ENCODE assay signal across 40 cellular contexts in the genomic region with DNA sequence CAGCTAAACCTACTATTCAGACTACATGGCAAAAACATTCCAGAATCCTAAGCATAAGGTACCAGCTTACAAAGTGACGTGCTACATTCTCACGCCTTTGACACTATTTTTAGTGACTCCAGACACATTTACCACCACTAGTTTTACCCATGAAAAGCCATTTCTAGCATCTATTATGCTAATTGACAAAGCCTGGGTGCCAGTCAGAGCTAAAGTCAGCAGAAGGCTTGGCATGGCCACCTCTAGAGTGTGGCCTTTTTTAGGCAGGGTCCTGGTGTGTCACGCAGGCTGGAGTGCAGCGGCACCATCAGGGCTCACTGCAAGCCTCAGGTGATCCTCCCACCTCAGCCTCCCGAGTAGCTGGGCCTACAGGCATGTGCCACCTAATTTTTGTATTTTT.
"Had no signal": no experiment of that assay in that cellular context is flagged by ENCODE, and none has a peak within 500 bp of the region (broad histone marks: within the 10 kb centered on the region; RNA-seq: fewer than 3 reads in every experiment).

No MANE protein-coding gene starts in this region.

- H3K27ac Mint-ChIP-seq: activated naive CD4-positive, alpha-beta T cell treated with anti-CD3 and anti-CD28 coated beads for 36 hours; activated naive CD4-positive, alpha-beta T cell treated with anti-CD3 and anti-CD28 coated beads, Interleukin-2, amount 10 ng/mL, durations not matched to agents 7 days and 5 days; activated naive CD4-positive, alpha-beta T cell treated with anti-CD3 and anti-CD28 coated beads, Interleukin-2, amount 50 U/mL, for 24 hours; activated naive CD8-positive, alpha-beta T cell; activated naive CD8-positive, alpha-beta T cell treated with anti-CD3 and anti-CD28 coated beads for 36 hours; activated naive CD8-positive, alpha-beta T cell treated with anti-CD3 and anti-CD28 coated beads, Interleukin-2, amount 10 ng/mL, durations not matched to agents 7 days and 5 days; activated naive CD8-positive, alpha-beta T cell treated with anti-CD3 and anti-CD28 coated beads, Interleukin-2, amount 50 U/mL, for 24 hours; activated T-cell treated with anti-CD3 and anti-CD28 coated beads, Interleukin-2, amount 50 U/mL, for 24 hours; activated T-cell treated with anti-CD3 and anti-CD28 coated beads, Interleukin-2, amount 50 U/mL, for 72 hours; activated T-helper 1 cell treated with anti-CD3 and anti-CD28 coated beads, Interleukin-12 subunit alpha, Interleukin-12 subunit beta, Interleukin-2, Interleukin-4 antibody, amounts not matched to agents 30 ng/mL and 10 ng/mL and 1 ng/mL, durations not matched to agents 14 hours and 24 hours and 36 hours; activated T-helper 17 cell treated with anti-CD3 and anti-CD28 coated beads, Interleukin-2, amount 50 U/mL, for 72 hours; activated T-helper 2 cell treated with anti-CD3 and anti-CD28 coated beads, Interferon-gamma antibody, Interleukin-2, Interleukin-4, amounts not matched to agents 10 μg/mL and 5 μg/mL and 100 μg/mL, durations not matched to agents 14 hours and 24 hours and 36 hours had no signal

- H3K36me3 Mint-ChIP-seq: activated naive CD4-positive, alpha-beta T cell treated with anti-CD3 and anti-CD28 coated beads, Interleukin-2, amount 10 ng/mL, durations not matched to agents 7 days and 5 days; activated naive CD8-positive, alpha-beta T cell treated with anti-CD3 and anti-CD28 coated beads, Interleukin-2, amount 10 ng/mL, durations not matched to agents 7 days and 5 days; brain had no signal

- H3K4me1 Mint-ChIP-seq: activated naive CD4-positive, alpha-beta T cell treated with anti-CD3 and anti-CD28 coated beads, Interleukin-2, amount 10 ng/mL, durations not matched to agents 7 days and 5 days; activated naive CD4-positive, alpha-beta T cell treated with anti-CD3 and anti-CD28 coated beads, Interleukin-2, amount 50 U/mL, for 24 hours; activated naive CD8-positive, alpha-beta T cell treated with anti-CD3 and anti-CD28 coated beads for 36 hours; activated naive CD8-positive, alpha-beta T cell treated with anti-CD3 and anti-CD28 coated beads, Interleukin-2, amount 10 ng/mL, durations not matched to agents 7 days and 5 days; activated naive CD8-positive, alpha-beta T cell treated with anti-CD3 and anti-CD28 coated beads, Interleukin-2, amount 50 U/mL, for 24 hours; activated T-helper 17 cell treated with anti-CD3 and anti-CD28 coated beads, Interleukin-2, amount 50 U/mL, for 72 hours; central memory CD8-positive, alpha-beta T cell had no signal

- H3K27me3 Mint-ChIP-seq: activated naive CD4-positive, alpha-beta T cell treated with anti-CD3 and anti-CD28 coated beads, Interleukin-2, amount 10 ng/mL, durations not matched to agents 7 days and 5 days; activated naive CD4-positive, alpha-beta T cell treated with anti-CD3 and anti-CD28 coated beads, Interleukin-2, amount 50 U/mL, for 24 hours; activated naive CD8-positive, alpha-beta T cell; activated naive CD8-positive, alpha-beta T cell treated with anti-CD3 and anti-CD28 coated beads for 36 hours; activated naive CD8-positive, alpha-beta T cell treated with anti-CD3 and anti-CD28 coated beads, Interleukin-2, amount 10 ng/mL, durations not matched to agents 7 days and 5 days; activated naive CD8-positive, alpha-beta T cell treated with anti-CD3 and anti-CD28 coated beads, Interleukin-2, amount 50 U/mL, for 24 hours; activated T-cell treated with anti-CD3 and anti-CD28 coated beads, Interleukin-2, amount 50 U/mL, for 24 hours; activated T-helper 17 cell treated with anti-CD3 and anti-CD28 coated beads, Interleukin-2, amount 50 U/mL, for 72 hours; central memory CD8-positive, alpha-beta T cell had no signal

- H3K9me3 ChIP-seq: adrenal gland, ascending aorta, body of pancreas, breast epithelium had no signal

- H3K36me3 ChIP-seq: adrenal gland, brain microvascular endothelial cell, breast epithelium, cardiac muscle cell had no signal

- H3K4me3 Mint-ChIP-seq: activated naive CD4-positive, alpha-beta T cell treated with anti-CD3 and anti-CD28 coated beads for 36 hours; activated naive CD4-positive, alpha-beta T cell treated with anti-CD3 and anti-CD28 coated beads, Interleukin-2, amount 10 ng/mL, durations not matched to agents 7 days and 5 days; activated naive CD4-positive, alpha-beta T cell treated with anti-CD3 and anti-CD28 coated beads, Interleukin-2, amount 50 U/mL, for 24 hours; activated naive CD8-positive, alpha-beta T cell; activated naive CD8-positive, alpha-beta T cell treated with anti-CD3 and anti-CD28 coated beads for 36 hours; activated naive CD8-positive, alpha-beta T cell treated with anti-CD3 and anti-CD28 coated beads, Interleukin-2, amount 10 ng/mL, durations not matched to agents 7 days and 5 days; activated naive CD8-positive, alpha-beta T cell treated with anti-CD3 and anti-CD28 coated beads, Interleukin-2, amount 50 U/mL, for 24 hours; activated T-cell treated with anti-CD3 and anti-CD28 coated beads, Interleukin-2, amount 50 U/mL, for 24 hours; activated T-cell treated with anti-CD3 and anti-CD28 coated beads, Interleukin-2, amount 50 U/mL, for 4 hours; activated T-cell treated with anti-CD3 and anti-CD28 coated beads, Interleukin-2, amount 50 U/mL, for 72 hours; activated T-helper 1 cell treated with anti-CD3 and anti-CD28 coated beads, Interleukin-12 subunit alpha, Interleukin-12 subunit beta, Interleukin-2, Interleukin-4 antibody, amounts not matched to agents 30 ng/mL and 10 ng/mL and 1 ng/mL, durations not matched to agents 14 hours and 24 hours and 36 hours; activated T-helper 17 cell treated with anti-CD3 and anti-CD28 coated beads, Interleukin-2, amount 50 U/mL, for 72 hours; brain; central memory CD8-positive, alpha-beta T cell had no signal

- FAIRE-seq: astrocyte, bronchial epithelial cell had no signal

- H3K9me3 Mint-ChIP-seq: activated naive CD4-positive, alpha-beta T cell treated with anti-CD3 and anti-CD28 coated beads for 36 hours; activated naive CD4-positive, alpha-beta T cell treated with anti-CD3 and anti-CD28 coated beads, Interleukin-2, amount 10 ng/mL, durations not matched to agents 7 days and 5 days; activated naive CD4-positive, alpha-beta T cell treated with anti-CD3 and anti-CD28 coated beads, Interleukin-2, amount 50 U/mL, for 24 hours; activated naive CD4-positive, alpha-beta T cell treated with anti-CD3 and anti-CD28 coated beads, Interleukin-2, amount 50 U/mL, for 72 hours; activated naive CD8-positive, alpha-beta T cell treated with anti-CD3 and anti-CD28 coated beads for 36 hours; activated naive CD8-positive, alpha-beta T cell treated with anti-CD3 and anti-CD28 coated beads, Interleukin-2, amount 10 ng/mL, durations not matched to agents 7 days and 5 days; activated naive CD8-positive, alpha-beta T cell treated with anti-CD3 and anti-CD28 coated beads, Interleukin-2, amount 50 U/mL, for 24 hours; activated T-cell treated with anti-CD3 and anti-CD28 coated beads, Interleukin-2, amount 50 U/mL, for 24 hours; activated T-cell treated with anti-CD3 and anti-CD28 coated beads, Interleukin-2, amount 50 U/mL, for 4 hours; activated T-cell treated with anti-CD3 and anti-CD28 coated beads, Interleukin-2, amount 50 U/mL, for 72 hours; activated T-helper 1 cell treated with anti-CD3 and anti-CD28 coated beads, Interleukin-12 subunit alpha, Interleukin-12 subunit beta, Interleukin-2, Interleukin-4 antibody, amounts not matched to agents 30 ng/mL and 10 ng/mL and 1 ng/mL, durations not matched to agents 14 hours and 24 hours and 36 hours; activated T-helper 17 cell treated with anti-CD3 and anti-CD28 coated beads, Interleukin-2, amount 50 U/mL, for 72 hours; activated T-helper 2 cell treated with anti-CD3 and anti-CD28 coated beads, Interferon-gamma antibody, Interleukin-2, Interleukin-4, amounts not matched to agents 10 μg/mL and 5 μg/mL and 100 μg/mL, durations not matched to agents 14 hours and 24 hours and 36 hours; brain; central memory CD8-positive, alpha-beta T cell had no signal

- H3K27me3 ChIP-seq: adrenal gland, ascending aorta, body of pancreas, brain microvascular endothelial cell, breast epithelium, cardiac muscle cell had no signal

- H3K27ac ChIP-seq: adrenal gland, ascending aorta, body of pancreas, brain microvascular endothelial cell, breast epithelium, cardiac muscle cell had no signal

- DNase-seq: activated effector memory CD4-positive, alpha-beta T cell treated with anti-CD3 and anti-CD28 coated beads, Interleukin-2, amount 50 U/mL, for 16 hours; activated effector memory CD4-positive, alpha-beta T cell treated with Interleukin-2 at 50 U/mL for 16 hours; activated gamma-delta T cell; activated gamma-delta T cell treated with Interleukin-2 at 50 U/mL for 16 hours; activated naive CD4-positive, alpha-beta T cell; activated naive CD4-positive, alpha-beta T cell treated with anti-CD3 and anti-CD28 coated beads for 36 hours; activated naive CD4-positive, alpha-beta T cell treated with anti-CD3 and anti-CD28 coated beads, Interleukin-2, amount 10 ng/mL, durations not matched to agents 7 days and 5 days; activated naive CD4-positive, alpha-beta T cell treated with anti-CD3 and anti-CD28 coated beads, Interleukin-2, amount 50 U/mL, for 16 hours; activated naive CD4-positive, alpha-beta T cell treated with Interleukin-2 at 50 U/mL for 16 hours; activated naive CD8-positive, alpha-beta T cell treated with anti-CD3 and anti-CD28 coated beads for 36 hours; activated naive CD8-positive, alpha-beta T cell treated with anti-CD3 and anti-CD28 coated beads, Interleukin-2, amount 10 ng/mL, durations not matched to agents 7 days and 5 days; activated naive CD8-positive, alpha-beta T cell treated with anti-CD3 and anti-CD28 coated beads, Interleukin-2, amount 50 U/mL, for 24 hours; activated T-cell treated with anti-CD3 and anti-CD28 coated beads, Interleukin-2, amount 50 U/mL, for 1 hour; activated T-cell treated with anti-CD3 and anti-CD28 coated beads, Interleukin-2, amount 50 U/mL, for 24 hours; activated T-cell treated with anti-CD3 and anti-CD28 coated beads, Interleukin-2, amount 50 U/mL, for 4 hours; activated T-cell treated with anti-CD3 and anti-CD28 coated beads, Interleukin-2, amount 50 U/mL, for 48 hours; activated T-cell treated with anti-CD3 and anti-CD28 coated beads, Interleukin-2, amount 50 U/mL, for 72 hours; adrenal gland; amniotic stem cell; amygdala; anterior cingulate cortex; aorta; body of pancreas; brain microvascular endothelial cell; caudate nucleus; central memory CD4-positive, alpha-beta T cell; cerebellar nuclear complex had no signal

- H3K4me1 ChIP-seq: adrenal gland, ascending aorta, body of pancreas, breast epithelium had no signal

- H3K4me3 ChIP-seq: adrenal gland, ascending aorta, body of pancreas, breast epithelium, cardiac muscle cell had no signal

- ATAC-seq: activated naive CD4-positive, alpha-beta T cell treated with anti-CD3 and anti-CD28 coated beads, Interleukin-2, amount 50 U/mL, for 72 hours; activated naive CD8-positive, alpha-beta T cell treated with anti-CD3 and anti-CD28 coated beads, Interleukin-2, amount 50 U/mL, for 24 hours; activated T-cell treated with anti-CD3 and anti-CD28 coated beads, Interleukin-2, amount 50 U/mL, for 4 hours; activated T-cell treated with anti-CD3 and anti-CD28 coated beads, Interleukin-2, amount 50 U/mL, for 72 hours; activated T-helper 17 cell treated with anti-CD3 and anti-CD28 coated beads, Interleukin-2, amount 50 U/mL, for 72 hours; body of pancreas had no signal
